Comparison of ENCODE assay signal across 1 cellular context in genomic region chr14:75442642-75443041, GRCh38.
TF ChIP-seq lines count a peak whose summit lies in the region.

No MANE protein-coding gene starts in this region.

TF ChIP-seq in WTC11, 78 proteins besides CTCF, POLR2A, EP300 and RAD21 (continued from another document):
- TF ChIP-seq NR3C1 (CRISPR knock-in tag; conservative IDR thresholded peaks at IDR 0.05; ENCODE audit: low read depth) (no peak), MXD4 (CRISPR knock-in tag; IDR thresholded peaks at IDR 0.05; ENCODE audit: borderline replicate concordance) (no peak), FOXJ3 (CRISPR knock-in tag; IDR thresholded peaks at IDR 0.05; ENCODE audit: borderline replicate concordance) (no peak)
